In genomic region chr4:3677671-3678070, GRCh38 we compare ENCODE assay signal across 20 cellular contexts.
DNase-seq lines count a peak whose midpoint lies in the region; ATAC-seq, FAIRE-seq and TF ChIP-seq lines count a peak whose summit lies in the region.
"Had no signal": no experiment of that assay in that cellular context is flagged by ENCODE, and none has a peak within 500 bp of the region (broad histone marks: within the 10 kb centered on the region; RNA-seq: fewer than 3 reads in every experiment).

No MANE protein-coding gene starts in this region.

- H3K9me3 ChIP-seq in kidney (ENCODE audit: control insufficient read depth in 1 of 2, low read length in 2 of 2) = peaks cover 0 to 1% of the 10 kb centered on the region in 2 donors
- H3K9me3 ChIP-seq: colonic mucosa, HAP-1 had no signal

- no peaks in the 10 kb centered on the region for H3K9me3 Mint-ChIP-seq in natural killer cell treated with Interleukin-12 subunit alpha and Interleukin-12 subunit beta and Interleukin-15 and Interleukin-18, amount 100 ng/mL, for 72 hours
- no peaks in the 10 kb centered on the region for H3K9me3 Mint-ChIP-seq in natural killer cell
- H3K9me3 Mint-ChIP-seq: T-helper 2 cell treated with Interferon-gamma antibody and Interleukin-4, amounts not matched to agents 5 μg/mL and 100 μg/mL, for 36 hours had no signal

- ATAC-seq in natural killer cell treated with Interleukin-12 subunit alpha and Interleukin-12 subunit beta and Interleukin-15 and Interleukin-18, amount 100 ng/mL, for 72 hours = no peak
- no peak for ATAC-seq in natural killer cell
- ATAC-seq: PC-3 had no signal

- no peaks in the 10 kb centered on the region for H3K36me3 ChIP-seq in kidney (ENCODE audit: control insufficient read depth in 1 of 2, insufficient read depth in 2 of 2, low read length in 2 of 2)
- H3K36me3 ChIP-seq: colonic mucosa, HAP-1, SJSA1 had no signal

- H3K9ac ChIP-seq in kidney (ENCODE audit: low read length in 2 of 2) = no peak overlapping the region

- in situ Hi-C loops in KBM-7 (cut with MboI; ENCODE audit: low pct_unique_long_range_greater_than_20kb, low sequenced_read_pairs) = no loop called here

- no peak overlapping the region for H3K4me3 Mint-ChIP-seq in natural killer cell treated with Interleukin-12 subunit alpha and Interleukin-12 subunit beta and Interleukin-15 and Interleukin-18, amount 100 ng/mL, for 72 hours
- no peak overlapping the region for H3K4me3 Mint-ChIP-seq in natural killer cell
- H3K4me3 Mint-ChIP-seq: CD4-positive, CD25-positive, alpha-beta regulatory T cell; T-helper 2 cell treated with Interferon-gamma antibody and Interleukin-4, amounts not matched to agents 5 μg/mL and 100 μg/mL, for 36 hours had no signal

- H3K36me3 Mint-ChIP-seq in natural killer cell treated with Interleukin-12 subunit alpha and Interleukin-12 subunit beta and Interleukin-15 and Interleukin-18, amount 100 ng/mL, for 72 hours = no peaks in the 10 kb centered on the region
- H3K36me3 Mint-ChIP-seq in natural killer cell = no peaks in the 10 kb centered on the region
- H3K36me3 Mint-ChIP-seq: CD4-positive, CD25-positive, alpha-beta regulatory T cell had no signal

- H3K4me3 ChIP-seq in kidney (ENCODE audit: low read length in 2 of 2) = no peak overlapping the region
- H3K4me3 ChIP-seq: colonic mucosa, HAP-1, SJSA1 had no signal

- no peak overlapping the region for H3K27ac Mint-ChIP-seq in natural killer cell treated with Interleukin-12 subunit alpha and Interleukin-12 subunit beta and Interleukin-15 and Interleukin-18, amount 100 ng/mL, for 72 hours
- no peak overlapping the region for H3K27ac Mint-ChIP-seq in natural killer cell
- H3K27ac Mint-ChIP-seq: T-helper 2 cell treated with Interferon-gamma antibody and Interleukin-4, amounts not matched to agents 5 μg/mL and 100 μg/mL, for 36 hours had no signal

- no peak overlapping the region for H3K27ac ChIP-seq in kidney (ENCODE audit: low read depth in 2 of 2, low read length in 2 of 2)
- H3K27ac ChIP-seq: colonic mucosa, SJSA1 had no signal

- TF ChIP-seq CTCF in natural killer cell (IDR thresholded peaks at IDR 0.05) (no peak), kidney (IDR thresholded peaks at IDR 0.05; ENCODE audit: borderline replicate concordance, extremely low read depth, insufficient read depth) (no peak)

- peak; percentile 40 for DNase-seq in natural killer cell treated with Interleukin-12 subunit alpha and Interleukin-12 subunit beta and Interleukin-15 and Interleukin-18, amount 100 ng/mL, for 72 hours (ENCODE audit: low spot score)
- DNase-seq in natural killer cell (no peak), NOMO-1 treated with DMSO at 0.1 percent for 48 hours (lab: John Stamatoyannopoulos, UW; ENCODE audit: unreplicated experiment) (peak; percentile 73), kidney (peak; percentile 24), KBM-7 (no peak), GOT3 (lab: John Stamatoyannopoulos, UW) (no peak), NCI-H510A treated with DMSO at 0.1 percent for 48 hours (lab: John Stamatoyannopoulos, UW) (no peak)
- no peak for DNase-seq in stimulated activated CD4-positive, alpha-beta T cell treated with anti-CD3 and anti-CD28 coated beads, Interleukin-4, amount 100 ng/mL, for 1 hour
- DNase-seq: activated CD4-positive, alpha-beta T cell treated with anti-CD3 and anti-CD28 coated beads, Interleukin-2, amount 50 U/mL, for 48 hours; activated effector memory CD4-positive, alpha-beta T cell treated with Interleukin-2 at 50 U/mL for 16 hours; CD4-positive, CD25-positive, alpha-beta regulatory T cell; colonic mucosa; NCI-H1436; NCI-H524; occipital lobe; PC-3; stimulated activated CD4-positive, alpha-beta T cell treated with anti-CD3 and anti-CD28 coated beads, Interleukin-12 subunit alpha, Interleukin-12 subunit beta, amount 100 ng/mL, for 4 hours had no signal

- H3K27me3 Mint-ChIP-seq in natural killer cell treated with Interleukin-12 subunit alpha and Interleukin-12 subunit beta and Interleukin-15 and Interleukin-18, amount 100 ng/mL, for 72 hours = peaks cover 2 to 6% of the 10 kb centered on the region in 2 donors
- H3K27me3 Mint-ChIP-seq in natural killer cell (ENCODE audit: low read depth in 2 of 2) = peaks cover 6 to 7% of the 10 kb centered on the region in 2 donors
- H3K27me3 Mint-ChIP-seq: CD4-positive, CD25-positive, alpha-beta regulatory T cell had no signal

- H3K4me1 Mint-ChIP-seq in natural killer cell treated with Interleukin-12 subunit alpha and Interleukin-12 subunit beta and Interleukin-15 and Interleukin-18, amount 100 ng/mL, for 72 hours (ENCODE audit: low read depth in 2 of 2) = no peaks in the 10 kb centered on the region
- H3K4me1 Mint-ChIP-seq in natural killer cell = no peaks in the 10 kb centered on the region
- H3K4me1 Mint-ChIP-seq: CD4-positive, CD25-positive, alpha-beta regulatory T cell had no signal

- FAIRE-seq in kidney (lab: Jason Lieb, UNC) = no peak

- H3K4me1 ChIP-seq in kidney (ENCODE audit: control insufficient read depth in 1 of 2, insufficient read depth in 1 of 2, low read depth in 1 of 2, low read length in 2 of 2) = peaks cover 5 to 7% of the 10 kb centered on the region in 2 donors
- H3K4me1 ChIP-seq: colonic mucosa, HAP-1, SJSA1 had no signal

- intact Hi-C loops in natural killer cell (cut with micrococcal nuclease) = no loop called here
- intact Hi-C loops in kidney (cut with DNase I) = no loop called here

Comparison
In these comparisons a context has a peak if more than half of its experiments do, and no peak if none do; other contexts are left out.
1. DNase-seq: peak in natural killer cell treated with Interleukin-12 subunit alpha and Interleukin-12 subunit beta and Interleukin-15 and Interleukin-18, amount 100 ng/mL, for 72 hours (single experiment), NOMO-1 treated with DMSO at 0.1 percent for 48 hours (single experiment) and kidney (single experiment); none in natural killer cell (single experiment), KBM-7 (single experiment), GOT3 (single experiment), stimulated activated CD4-positive, alpha-beta T cell treated with anti-CD3 and anti-CD28 coated beads, Interleukin-4, amount 100 ng/mL, for 1 hour (single experiment) and NCI-H510A treated with DMSO at 0.1 percent for 48 hours (single experiment).